ENCODE assay signal across 26 cellular contexts in genomic region chr22:22924369-22925145, GRCh38. TPM values are rescaled to one million over a fixed set of nuclear protein-coding genes. Genes with fewer than 3 reads are reported as not detected.
"Had no signal": no experiment of that assay in that cellular context is flagged by ENCODE, and none has a peak within 500 bp of the region (broad histone marks: within the 10 kb centered on the region; RNA-seq: fewer than 3 reads in every experiment).

No MANE protein-coding gene starts in this region.

- H3K9me3 ChIP-seq: right lobe of liver, testis had no signal

- DNase-seq: activated CD4-positive, alpha-beta T cell treated with anti-CD3 and anti-CD28 coated beads, Interleukin-2, amount 50 U/mL, for 1 hour; activated CD4-positive, CD25-positive, alpha-beta regulatory T cell treated with anti-CD3 and anti-CD28 coated beads, Interleukin-2, amount 50 U/mL, for 72 hours; activated CD8-positive, alpha-beta memory T cell treated with anti-CD3 and anti-CD28 coated beads, Interleukin-2, amount 50 U/mL, for 4 hours; activated effector memory CD4-positive, alpha-beta T cell treated with Interleukin-2 at 50 U/mL for 16 hours; activated naive CD4-positive, alpha-beta T cell treated with anti-CD3 and anti-CD28 coated beads, Interleukin-2, amount 10 ng/mL, durations not matched to agents 7 days and 5 days; activated naive CD8-positive, alpha-beta T cell treated with anti-CD3 and anti-CD28 coated beads, Interleukin-2, amount 50 U/mL, for 24 hours; activated T-cell treated with anti-CD3 and anti-CD28 coated beads, Interleukin-2, amount 50 U/mL, for 4 hours; anterior cingulate cortex; brain microvascular endothelial cell; central memory CD4-positive, alpha-beta T cell; endodermal cell; erythroblast; foreskin melanocyte; glutamatergic neuron; hypothalamus; mammary epithelial cell; small intestine; stimulated activated CD4-positive, alpha-beta T cell treated with anti-CD3 and anti-CD28 coated beads, Interleukin-4, amount 100 ng/mL, for 1 hour; testis had no signal

- H3K4me3 Mint-ChIP-seq: activated naive CD4-positive, alpha-beta T cell treated with anti-CD3 and anti-CD28 coated beads, Interleukin-2, amount 10 ng/mL, durations not matched to agents 7 days and 5 days; activated naive CD8-positive, alpha-beta T cell treated with anti-CD3 and anti-CD28 coated beads, Interleukin-2, amount 50 U/mL, for 24 hours; activated T-cell treated with anti-CD3 and anti-CD28 coated beads, Interleukin-2, amount 50 U/mL, for 4 hours; endodermal cell; neural progenitor cell; type B pancreatic cell had no signal

- H3K4me3 ChIP-seq: neural progenitor cell, right lobe of liver, testis had no signal

- H3K4me1 ChIP-seq: right lobe of liver, testis had no signal

- H3K27me3 ChIP-seq: right lobe of liver, testis had no signal

- ATAC-seq: activated naive CD8-positive, alpha-beta T cell treated with anti-CD3 and anti-CD28 coated beads, Interleukin-2, amount 50 U/mL, for 24 hours; activated T-cell treated with anti-CD3 and anti-CD28 coated beads, Interleukin-2, amount 50 U/mL, for 4 hours; right lobe of liver had no signal

- H3K27ac ChIP-seq: brain microvascular endothelial cell, neural progenitor cell, right lobe of liver, testis had no signal

- H3K9me3 Mint-ChIP-seq: activated naive CD4-positive, alpha-beta T cell treated with anti-CD3 and anti-CD28 coated beads, Interleukin-2, amount 10 ng/mL, durations not matched to agents 7 days and 5 days; activated naive CD8-positive, alpha-beta T cell treated with anti-CD3 and anti-CD28 coated beads, Interleukin-2, amount 50 U/mL, for 24 hours; activated T-cell treated with anti-CD3 and anti-CD28 coated beads, Interleukin-2, amount 50 U/mL, for 4 hours; endodermal cell; neural progenitor cell; type B pancreatic cell had no signal

- H3K36me3 ChIP-seq: brain microvascular endothelial cell, neural progenitor cell, right lobe of liver had no signal

- H3K27ac Mint-ChIP-seq: activated naive CD4-positive, alpha-beta T cell treated with anti-CD3 and anti-CD28 coated beads, Interleukin-2, amount 10 ng/mL, durations not matched to agents 7 days and 5 days; activated naive CD8-positive, alpha-beta T cell treated with anti-CD3 and anti-CD28 coated beads, Interleukin-2, amount 50 U/mL, for 24 hours; neural progenitor cell; type B pancreatic cell had no signal

- H3K36me3 Mint-ChIP-seq: activated naive CD4-positive, alpha-beta T cell treated with anti-CD3 and anti-CD28 coated beads, Interleukin-2, amount 10 ng/mL, durations not matched to agents 7 days and 5 days; neural progenitor cell; type B pancreatic cell had no signal

- H3K27me3 Mint-ChIP-seq: activated naive CD8-positive, alpha-beta T cell treated with anti-CD3 and anti-CD28 coated beads, Interleukin-2, amount 50 U/mL, for 24 hours had no signal

RNA-seq across cellular contexts. Expression of gene IGLL5, which starts 36.9 kb away (rescaled TPM):
- total RNA-seq: endodermal cell, mammary epithelial cell, myocyte, osteocyte, pulmonary artery endothelial cell had no signal
- polyA plus RNA-seq: keratinocyte, mammary epithelial cell had no signal
